11 cellular contexts compared by ENCODE assay signal in genomic region chr5:135489466-135490244, GRCh38.
A peak's percentile ranks its signal among the peaks of the same experiment; 100 is the strongest.
DNase-seq lines count a peak whose midpoint lies in the region; ATAC-seq and TF ChIP-seq lines count a peak whose summit lies in the region.
"Had no signal": no experiment of that assay in that cellular context is flagged by ENCODE, and none has a peak within 500 bp of the region (broad histone marks: within the 10 kb centered on the region; RNA-seq: fewer than 3 reads in every experiment).

No MANE protein-coding gene starts in this region.

- no peak for TF ChIP-seq CTCF in tibial artery (IDR thresholded peaks at IDR 0.05)

- H3K27ac ChIP-seq in tibial artery, result peak overlapping the region in 1 of 2 donors; percentile 4

- H3K27me3 ChIP-seq in adipocyte (replicated peaks; ENCODE audit: control insufficient read depth, insufficient read depth, low read length) (peaks cover 40% of the 10 kb centered on the region), tibial artery (peaks cover 0 to 52% of the 10 kb centered on the region in 2 donors)

- no peaks in the 10 kb centered on the region for H3K9me3 Mint-ChIP-seq in activated naive CD4-positive, alpha-beta T cell treated with anti-CD3 and anti-CD28 coated beads, Interleukin-2, amount 50 U/mL, for 24 hours
- H3K9me3 Mint-ChIP-seq in memory B cell, result no peaks in the 10 kb centered on the region
- H3K9me3 Mint-ChIP-seq: activated T-helper 2 cell treated with anti-CD3 and anti-CD28 coated beads, Interferon-gamma antibody, Interleukin-2, Interleukin-4, amounts not matched to agents 10 μg/mL and 5 μg/mL and 100 μg/mL, durations not matched to agents 14 hours and 24 hours and 36 hours had no signal

- H3K4me3 Mint-ChIP-seq in activated naive CD4-positive, alpha-beta T cell treated with anti-CD3 and anti-CD28 coated beads, Interleukin-2, amount 50 U/mL, for 24 hours, result no peak overlapping the region
- peak overlapping the region; percentile 28 for H3K4me3 Mint-ChIP-seq in memory B cell

- ATAC-seq in memory B cell (ENCODE audit: low read depth), result no peak

- H3K9me3 ChIP-seq in adipocyte (ENCODE audit: control insufficient read depth, low read length) (no peaks in the 10 kb centered on the region), tibial artery (no peaks in the 10 kb centered on the region)

- DNase-seq in activated naive CD4-positive, alpha-beta T cell (lab: John Stamatoyannopoulos, UW), result no peak
- DNase-seq in adipocyte (ENCODE audit: low read depth), result no peak
- no peak for DNase-seq in memory B cell (ENCODE audit: low spot score in 2 of 2)
- peak in 1 of 2 donors; percentile 47 for DNase-seq in tibial artery
- DNase-seq in activated gamma-delta T cell (lab: John Stamatoyannopoulos, UW), result no peak
- no peak for DNase-seq in DMS114 treated with DMSO at 0.1 percent for 48 hours (lab: John Stamatoyannopoulos, UW; ENCODE audit: unreplicated experiment)
- DNase-seq in NCI-H524 treated with DMSO at 0.1 percent for 48 hours (lab: John Stamatoyannopoulos, UW), result no peak
- DNase-seq: foreskin melanocyte, small intestine had no signal

- peaks cover 47% of the 10 kb centered on the region for H3K27me3 Mint-ChIP-seq in activated naive CD4-positive, alpha-beta T cell treated with anti-CD3 and anti-CD28 coated beads, Interleukin-2, amount 50 U/mL, for 24 hours
- peaks cover 29% of the 10 kb centered on the region for H3K27me3 Mint-ChIP-seq in memory B cell

- H3K4me1 ChIP-seq in adipocyte (ENCODE audit: control insufficient read depth, insufficient read depth, low read length), result peaks cover 42% of the 10 kb centered on the region
- peaks cover 0 to 39% (median 22%) of the 10 kb centered on the region in 4 donors for H3K4me1 ChIP-seq in tibial artery

- no peaks in the 10 kb centered on the region for H3K36me3 Mint-ChIP-seq in activated naive CD4-positive, alpha-beta T cell treated with anti-CD3 and anti-CD28 coated beads, Interleukin-2, amount 50 U/mL, for 24 hours
- no peaks in the 10 kb centered on the region for H3K36me3 Mint-ChIP-seq in memory B cell

- peak overlapping the region; percentile 68 for H3K9ac ChIP-seq in adipocyte (ENCODE audit: low read length)

- intact Hi-C loops in tibial artery (cut with DNase I; ENCODE audit: low total_unique reads), result no loop called here

- H3K4me3 ChIP-seq in adipocyte (ENCODE audit: low read length) (peak overlapping the region; percentile 66), tibial artery (peak overlapping the region; percentile 38 to 60)

- H3K4me1 Mint-ChIP-seq in activated naive CD4-positive, alpha-beta T cell treated with anti-CD3 and anti-CD28 coated beads, Interleukin-2, amount 50 U/mL, for 24 hours, result peaks cover 11% of the 10 kb centered on the region
- peaks cover 4% of the 10 kb centered on the region for H3K4me1 Mint-ChIP-seq in memory B cell

- H3K36me3 ChIP-seq in adipocyte (ENCODE audit: control insufficient read depth, insufficient read depth, low read length, severe bottlenecking) (no peaks in the 10 kb centered on the region), tibial artery (no peaks in the 10 kb centered on the region)

- peak overlapping the region; percentile 17 for H3K27ac Mint-ChIP-seq in activated naive CD4-positive, alpha-beta T cell treated with anti-CD3 and anti-CD28 coated beads, Interleukin-2, amount 50 U/mL, for 24 hours
- no peak overlapping the region for H3K27ac Mint-ChIP-seq in memory B cell
- H3K27ac Mint-ChIP-seq: activated T-helper 2 cell treated with anti-CD3 and anti-CD28 coated beads, Interferon-gamma antibody, Interleukin-2, Interleukin-4, amounts not matched to agents 10 μg/mL and 5 μg/mL and 100 μg/mL, durations not matched to agents 14 hours and 24 hours and 36 hours had no signal
